Comparison of ENCODE assay signal across 11 cellular contexts in genomic region chr9:94611638-94612068, GRCh38. TPM values are rescaled to one million over a fixed set of nuclear protein-coding genes. Genes with fewer than 3 reads are reported as not detected.
A peak's percentile ranks its signal among the peaks of the same experiment; 100 is the strongest.
DNase-seq lines count a peak whose midpoint lies in the region; FAIRE-seq and TF ChIP-seq lines count a peak whose summit lies in the region.
"Had no signal": no experiment of that assay in that cellular context is flagged by ENCODE, and none has a peak within 500 bp of the region (broad histone marks: within the 10 kb centered on the region; RNA-seq: fewer than 3 reads in every experiment).

No MANE protein-coding gene starts in this region.

- H3K4me1 Mint-ChIP-seq in stimulated activated naive CD8-positive, alpha-beta T cell treated with anti-CD3 and anti-CD28 coated beads, Interleukin-15, Interleukin-2, amounts not matched to agents 100 ng/mL and 50 ng/mL, for 24 hours (ENCODE audit: low read depth): peaks cover 14% of the 10 kb centered on the region

- H3K36me3 Mint-ChIP-seq in stimulated activated naive CD8-positive, alpha-beta T cell treated with anti-CD3 and anti-CD28 coated beads, Interleukin-15, Interleukin-2, amounts not matched to agents 100 ng/mL and 50 ng/mL, for 24 hours (ENCODE audit: low read depth): no peaks in the 10 kb centered on the region

- no peaks in the 10 kb centered on the region for H3K9me3 Mint-ChIP-seq in stimulated activated naive CD8-positive, alpha-beta T cell treated with anti-CD3 and anti-CD28 coated beads, Interleukin-15, Interleukin-2, amounts not matched to agents 100 ng/mL and 50 ng/mL, for 24 hours

- H3K27me3 ChIP-seq in mucosa of rectum (ENCODE audit: control insufficient read depth in 2 of 2, insufficient read depth in 2 of 2, low read length in 2 of 2): no peaks in the 10 kb centered on the region

- no peaks in the 10 kb centered on the region for H3K9me3 ChIP-seq in mucosa of rectum (ENCODE audit: control insufficient read depth in 2 of 2, low read length in 2 of 2)
- H3K9me3 ChIP-seq: A549, psoas muscle had no signal

- peak overlapping the region in 1 of 2 donors; percentile 26 for H3K9ac ChIP-seq in mucosa of rectum (ENCODE audit: low read depth in 1 of 2, low read length in 2 of 2)

- TF ChIP-seq POLR2A in GM12892 (IDR thresholded peaks at IDR 0.05; ENCODE audit: low read depth, low read length): no peak

- H3K27ac ChIP-seq in mucosa of rectum (ENCODE audit: low read depth in 2 of 2, low read length in 2 of 2): peak overlapping the region; percentile 78 to 79
- H3K27ac ChIP-seq: A549, psoas muscle had no signal

- H3K4me1 ChIP-seq in mucosa of rectum (ENCODE audit: control insufficient read depth in 2 of 2, insufficient read depth in 2 of 2, low read length in 2 of 2): peaks cover 31 to 40% of the 10 kb centered on the region in 2 donors
- H3K4me1 ChIP-seq: A549, psoas muscle had no signal

- FAIRE-seq in GM12892 (lab: Jason Lieb, UNC): no peak
- FAIRE-seq: A549 had no signal

- H3K27ac Mint-ChIP-seq in stimulated activated naive CD8-positive, alpha-beta T cell treated with anti-CD3 and anti-CD28 coated beads, Interleukin-15, Interleukin-2, amounts not matched to agents 100 ng/mL and 50 ng/mL, for 24 hours: peak overlapping the region; percentile 80

- no peak overlapping the region for H3K4me3 Mint-ChIP-seq in stimulated activated naive CD8-positive, alpha-beta T cell treated with anti-CD3 and anti-CD28 coated beads, Interleukin-15, Interleukin-2, amounts not matched to agents 100 ng/mL and 50 ng/mL, for 24 hours

- no peaks in the 10 kb centered on the region for H3K36me3 ChIP-seq in mucosa of rectum (ENCODE audit: control insufficient read depth in 2 of 2, insufficient read depth in 2 of 2, low read length in 2 of 2)

- DNase-seq in NK-92 treated with Interleukin-12 subunit alpha and Interleukin-12 subunit beta, amount 100 ng/mL, for 24 hours (lab: John Stamatoyannopoulos, UW): peak; percentile 9
- DNase-seq in NK-92 (lab: John Stamatoyannopoulos, UW; ENCODE audit: unreplicated experiment): no peak
- peak; percentile 68 for DNase-seq in activated CD8-positive, alpha-beta memory T cell treated with anti-CD3 and anti-CD28 coated beads, Interleukin-2, amount 50 U/mL, for 48 hours
- no peak for DNase-seq in SIG-M5 treated with dmso at 0.1 percent for 504 hours (lab: John Stamatoyannopoulos, UW; ENCODE audit: unreplicated experiment)
- DNase-seq in GM12892 (ENCODE audit: insufficient read length): no peak
- no peak for DNase-seq in AG08396 (ENCODE audit: low spot score)
- DNase-seq: Kasumi-1, psoas muscle had no signal

- peaks cover 26% of the 10 kb centered on the region for H3K27me3 Mint-ChIP-seq in stimulated activated naive CD8-positive, alpha-beta T cell treated with anti-CD3 and anti-CD28 coated beads, Interleukin-15, Interleukin-2, amounts not matched to agents 100 ng/mL and 50 ng/mL, for 24 hours

- H3K4me3 ChIP-seq in mucosa of rectum (ENCODE audit: low read length in 2 of 2): no peak overlapping the region
- H3K4me3 ChIP-seq: A549, psoas muscle had no signal

RNA-seq across cellular contexts. Expression of gene FBP2, which starts 18.0 kb away (rescaled TPM):
- polyA plus RNA-seq in GM12892 (2012; ENCODE audit: missing spikeins): not detected
- polyA plus RNA-seq: A549 had no signal

RNA-seq across cellular contexts. Expression of gene FBP1, which starts 27.7 kb away (rescaled TPM):
- polyA plus RNA-seq in GM12892 (2012; ENCODE audit: missing spikeins): not detected
- polyA plus RNA-seq: A549 had no signal

RNA-seq across cellular contexts. Expression of gene PCAT7, which starts 56.8 kb away (rescaled TPM):
- polyA plus RNA-seq in GM12892 (2012; ENCODE audit: missing spikeins): 0.06 TPM

Comparison
In these comparisons a context has a peak if more than half of its experiments do, and no peak if none do; other contexts are left out.
1. DNase-seq: peak in NK-92 treated with Interleukin-12 subunit alpha and Interleukin-12 subunit beta, amount 100 ng/mL, for 24 hours (single experiment) and activated CD8-positive, alpha-beta memory T cell treated with anti-CD3 and anti-CD28 coated beads, Interleukin-2, amount 50 U/mL, for 48 hours (single experiment); none in NK-92 (single experiment), SIG-M5 treated with dmso at 0.1 percent for 504 hours (single experiment), GM12892 (single experiment) and AG08396 (single experiment).